In genomic region chr7:84336303-84336702, GRCh38 we compare ENCODE assay signal across 13 cellular contexts.
DNase-seq lines count a peak whose midpoint lies in the region; ATAC-seq and TF ChIP-seq lines count a peak whose summit lies in the region.
"Had no signal": no experiment of that assay in that cellular context is flagged by ENCODE, and none has a peak within 500 bp of the region (broad histone marks: within the 10 kb centered on the region; RNA-seq: fewer than 3 reads in every experiment).

No MANE protein-coding gene starts in this region.

- H3K9ac ChIP-seq in OCI-LY3 (ENCODE audit: low read length): peak overlapping the region; percentile 44; the same call in 1 of the 2 replicates

- H3K36me3 ChIP-seq in OCI-LY3 (replicated peaks; ENCODE audit: low read depth, low read length) (no peaks in the 10 kb centered on the region), mesodermal cell (ENCODE audit: control insufficient read depth, insufficient read depth, low read length) (no peaks in the 10 kb centered on the region)
- H3K36me3 ChIP-seq: gastroesophageal sphincter had no signal

- H3K4me2 ChIP-seq in OCI-LY3 (ENCODE audit: low read length): peak overlapping the region; percentile 79

- no peak for TF ChIP-seq CTCF in OCI-LY3 (IDR thresholded peaks at IDR 0.05; ENCODE audit: low read depth, low read length)

- DNase-seq in T-helper 2 cell: no peak
- DNase-seq in activated CD4-positive, CD25-positive, alpha-beta regulatory T cell treated with anti-CD3 and anti-CD28 coated beads, Interleukin-2, amount 50 U/mL, for 72 hours: no peak
- DNase-seq in NCI-H1105 treated with DMSO at 0.1 percent for 48 hours (lab: John Stamatoyannopoulos, UW): no peak
- DNase-seq in erythroblast (lab: John Stamatoyannopoulos, UW): no peak
- DNase-seq: activated T-cell treated with anti-CD3 and anti-CD28 coated beads, Interleukin-2, amount 50 U/mL, for 48 hours; posterior cingulate gyrus; Right ventricle myocardium superior; stimulated activated naive CD4-positive, alpha-beta T cell treated with Interleukin-2 at 50 U/mL for 16 hours had no signal

- no peaks in the 10 kb centered on the region for H3K79me2 ChIP-seq in OCI-LY3 (ENCODE audit: low read length)

- H4K20me1 ChIP-seq in OCI-LY3 (ENCODE audit: insufficient read depth, low read length): no peaks in the 10 kb centered on the region

- H3K4me3 ChIP-seq in OCI-LY3 (ENCODE audit: low read length) (peak overlapping the region; percentile 52), mesodermal cell (ENCODE audit: extremely low read depth, insufficient read depth, low read length, poor library complexity, severe bottlenecking) (no peak overlapping the region)
- H3K4me3 ChIP-seq: gastroesophageal sphincter had no signal

- no peaks in the 10 kb centered on the region for H3K27me3 ChIP-seq in OCI-LY3 (ENCODE audit: low read depth, low read length)
- H3K27me3 ChIP-seq: gastroesophageal sphincter had no signal

- H3K9me3 ChIP-seq in OCI-LY3 (ENCODE audit: insufficient read depth, low read length): no peaks in the 10 kb centered on the region
- no peaks in the 10 kb centered on the region for H3K9me3 ChIP-seq in mesodermal cell (ENCODE audit: control insufficient read depth, low read length)
- H3K9me3 ChIP-seq: gastroesophageal sphincter had no signal

- H2AFZ ChIP-seq in OCI-LY3 (ENCODE audit: low read depth, low read length): peak overlapping the region; percentile 95

- H3K27ac ChIP-seq in OCI-LY3 (ENCODE audit: low read length) (peak overlapping the region; percentile 68), mesodermal cell (ENCODE audit: low read depth, low read length, severe bottlenecking) (peak overlapping the region; percentile 66)
- H3K27ac ChIP-seq: gastroesophageal sphincter had no signal

- peaks cover 28% of the 10 kb centered on the region for H3K4me1 ChIP-seq in OCI-LY3 (ENCODE audit: low read length)
- H3K4me1 ChIP-seq in mesodermal cell (ENCODE audit: control insufficient read depth, insufficient read depth, low read length, poor library complexity, severe bottlenecking): no peaks in the 10 kb centered on the region
- H3K4me1 ChIP-seq: gastroesophageal sphincter had no signal

- ATAC-seq in GM18907 (IDR thresholded peaks at IDR 0.05; ENCODE audit: unreplicated experiment) (peak; percentile 72), HG03060 (IDR thresholded peaks at IDR 0.05; ENCODE audit: low read depth, unreplicated experiment) (peak; percentile 65)
- ATAC-seq: gastroesophageal sphincter had no signal

- no peak for TF ChIP-seq POLR2A in erythroblast (IDR thresholded peaks at IDR 0.05; ENCODE audit: low read length)

- WGBS in mesodermal cell (ENCODE audit: insufficient coverage in 2 of 2), 2 experiments: no CpG with 5 or more reads among the region's 2 CpGs
